ENCODE assay signal across 8 cellular contexts in the genomic region with DNA sequence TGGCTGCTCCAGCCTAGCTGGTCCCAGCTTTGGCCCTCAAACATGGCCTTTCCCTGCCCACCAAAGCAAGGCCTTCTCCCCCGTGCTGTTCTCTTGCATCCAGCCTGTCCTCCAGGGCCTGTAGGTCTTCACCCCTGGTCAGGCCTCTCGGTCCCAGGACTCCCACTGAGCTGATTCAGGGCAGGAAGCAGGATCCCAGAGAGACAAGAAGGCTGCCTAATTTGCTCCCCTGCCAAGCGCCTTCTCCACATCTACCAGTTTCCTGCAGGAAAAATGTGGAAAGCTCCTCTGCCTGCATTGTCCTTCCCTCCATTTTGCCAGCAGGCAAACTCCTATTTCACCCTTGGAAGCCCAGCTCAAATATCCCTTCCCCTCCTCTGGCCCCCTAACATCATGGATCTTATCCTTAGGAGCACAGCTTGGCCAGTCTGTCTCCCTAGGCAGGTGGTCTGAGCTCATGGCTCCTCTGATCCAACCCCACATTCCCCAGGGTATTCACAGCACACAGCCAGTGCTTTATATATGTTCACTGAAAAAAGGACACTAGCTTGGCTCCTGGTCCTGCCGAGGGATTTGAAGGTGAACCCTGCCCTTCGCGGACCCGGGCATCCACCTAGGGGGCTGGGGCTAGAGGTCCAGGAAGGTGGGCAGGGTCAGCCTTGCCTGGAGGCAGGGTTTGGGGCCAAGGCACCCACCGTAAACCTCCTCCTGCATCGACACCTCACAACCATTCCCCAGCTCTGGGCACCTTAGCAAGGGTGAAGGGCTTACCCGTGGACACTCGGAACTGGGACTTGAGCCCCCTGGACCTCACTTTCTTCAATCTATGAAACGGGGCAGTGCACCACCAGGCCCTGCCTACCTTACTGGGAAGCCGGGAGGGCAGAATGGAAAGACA.
A peak's percentile ranks its signal among the peaks of the same experiment; 100 is the strongest.
DNase-seq lines count a peak whose midpoint lies in the region; ATAC-seq lines count a peak whose summit lies in the region.

No MANE protein-coding gene starts in this region.

- DNase-seq in D341Med (ENCODE audit: low spot score) = peak; percentile 43
- DNase-seq in NCI-H82 treated with DMSO at 0.1 percent for 48 hours (lab: John Stamatoyannopoulos, UW; ENCODE audit: unreplicated experiment) = peak; percentile 3
- DNase-seq in AG08395 (ENCODE audit: low spot score) = no peak
- no peak for DNase-seq in NCI-H1930 (lab: John Stamatoyannopoulos, UW)

- H3K9me3 ChIP-seq in muscle layer of duodenum (ENCODE audit: control insufficient read depth in 1 of 2, low read length in 2 of 2) = no peaks in the 10 kb centered on the region

- H3K27me3 ChIP-seq in muscle layer of duodenum (ENCODE audit: low read depth, low read length) = no peaks in the 10 kb centered on the region

- H3K36me3 ChIP-seq in muscle layer of duodenum (ENCODE audit: control insufficient read depth in 1 of 2, insufficient read depth in 2 of 2, low read length in 2 of 2) = peaks cover 8 to 24% of the 10 kb centered on the region in 2 donors

- ATAC-seq in GM18907 (IDR thresholded peaks at IDR 0.05; ENCODE audit: unreplicated experiment) = no peak
- no peak for ATAC-seq in HG02885 (IDR thresholded peaks at IDR 0.05; ENCODE audit: poor library complexity, unreplicated experiment)

- H3K27ac ChIP-seq in cingulate gyrus (ENCODE audit: low read depth, low read length) (peak overlapping the region; percentile 100), muscle layer of duodenum (ENCODE audit: low read length) (peak overlapping the region; percentile 96)

- H3K4me3 ChIP-seq in muscle layer of duodenum (ENCODE audit: low read depth in 1 of 2, low read length in 2 of 2) = peak overlapping the region; percentile 87 to 94

- H3K4me1 ChIP-seq in muscle layer of duodenum (ENCODE audit: control insufficient read depth in 1 of 2, insufficient read depth in 2 of 2, low read length in 2 of 2) = peaks cover 37 to 39% of the 10 kb centered on the region in 2 donors

Comparison
In these comparisons a context has a peak if more than half of its experiments do, and no peak if none do; other contexts are left out.
1. DNase-seq: peak in D341Med (single experiment) and NCI-H82 treated with DMSO at 0.1 percent for 48 hours (single experiment); none in AG08395 (single experiment) and NCI-H1930 (0 of 2).